14 cellular contexts compared by ENCODE assay signal in the genomic region with DNA sequence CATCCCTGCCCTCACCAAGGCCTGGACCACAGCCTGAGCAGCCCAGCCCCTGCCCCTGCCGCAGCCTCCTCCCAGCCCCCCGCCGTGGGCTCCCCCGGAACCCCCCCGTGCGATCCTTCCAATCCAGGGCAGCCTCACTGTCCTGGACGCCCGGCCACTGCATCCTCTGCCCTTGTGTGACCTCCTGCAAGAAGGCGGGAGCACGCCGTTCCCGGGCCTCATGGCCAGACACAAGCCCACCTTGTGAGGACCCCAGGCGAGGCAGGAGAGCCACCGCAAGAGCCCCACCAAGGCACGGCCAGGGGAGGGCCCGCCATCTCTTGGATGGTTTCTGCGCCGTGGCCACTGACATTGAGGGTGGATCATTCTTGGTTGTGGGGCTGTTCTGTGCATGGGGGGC. TPM values are rescaled to one million over a fixed set of nuclear protein-coding genes. Genes with fewer than 3 reads are reported as not detected.
DNase-seq lines count a peak whose midpoint lies in the region; ATAC-seq, FAIRE-seq and TF ChIP-seq lines count a peak whose summit lies in the region.
"Had no signal": no experiment of that assay in that cellular context is flagged by ENCODE, and none has a peak within 500 bp of the region (broad histone marks: within the 10 kb centered on the region; RNA-seq: fewer than 3 reads in every experiment).

No MANE protein-coding gene starts in this region.

- H3K27ac ChIP-seq in Panc1 (ENCODE audit: low read length) (peak overlapping the region; percentile 64), H1 (ENCODE audit: low read depth, low read length) (no peak overlapping the region), skeletal muscle tissue (ENCODE audit: low read depth, low read length) (peak overlapping the region; percentile 7), GM23248 (no peak overlapping the region), gastrocnemius medialis (no peak overlapping the region)

- H3K27me3 ChIP-seq in Panc1 (ENCODE audit: control insufficient read depth, insufficient read depth, low read length) (no peaks in the 10 kb centered on the region), H1 (replicated peaks in 1 of 4; ENCODE audit: control insufficient read depth in 3 of 4, extremely low read depth in 1 of 4, insufficient read depth in 3 of 4, low read length in 3 of 4) (no peaks in the 10 kb centered on the region; a peak in 1 of 7 replicates), skeletal muscle tissue (ENCODE audit: control insufficient read depth in 3 of 3, insufficient read depth in 3 of 3, low read length in 3 of 3) (peaks cover 8 to 34% (median 23%) of the 10 kb centered on the region in 3 donors), GM23248 (replicated peaks; ENCODE audit: insufficient read depth) (no peaks in the 10 kb centered on the region), gastrocnemius medialis (no peaks in the 10 kb centered on the region)
- H3K27me3 ChIP-seq: adrenal gland had no signal

- POLR2A ChIA-PET in Panc1 (lab: Charles Lee) (no interaction called here), H1 (lab: Charles Lee; ENCODE audit: partially characterized antibody) (interaction anchor here (1.3 to 4.6 kb wide), 2 partner anchors 12 to 13 kb away, joined by 3 to 19 read pairs; no protein-coding TSS in a partner anchor)

- TF ChIP-seq RAD21 in H1 (IDR thresholded peaks at IDR 0.05 in 1 of 2, conservative IDR thresholded peaks at IDR 0.05 in 1 of 2; ENCODE audit: low read depth in 2 of 2, low read length in 2 of 2) = no peak

- no peak overlapping the region for H3K23ac ChIP-seq in H1 (ENCODE audit: insufficient read length)

- H3K56ac ChIP-seq in H1 (replicated peaks; ENCODE audit: insufficient read length, low read depth, low read length) = no peak overlapping the region

- 93% methylated on average over 10 of the region's 18 CpGs; no CpG with 5 or more reads in 1 of the 2 experiments for WGBS in H1 (ENCODE audit: extremely low coverage in 1 of 2, insufficient coverage in 1 of 2, insufficient read length in 1 of 2, insufficient replicate concordance in 2 of 2, low coverage in 1 of 2, low lambda C conversion rate in 2 of 2, missing lambda C conversion rate in 1 of 2), 2 experiments
- 75 to 78% methylated on average over 9 to 15 of the region's 18 CpGs for WGBS in GM23248 (ENCODE audit: low coverage in 1 of 2, low lambda C conversion rate in 2 of 2, missing lambda C conversion rate in 2 of 2), 2 experiments

- H3K36me3 ChIP-seq in Panc1 (ENCODE audit: control insufficient read depth, insufficient read depth, low read length) = no peaks in the 10 kb centered on the region
- H3K36me3 ChIP-seq in H1 (ENCODE audit: control insufficient read depth in 2 of 4, insufficient read depth in 4 of 4, low read length in 3 of 4) = no peaks in the 10 kb centered on the region
- H3K36me3 ChIP-seq in skeletal muscle tissue (ENCODE audit: control insufficient read depth in 3 of 3, insufficient read depth in 3 of 3, low read length in 3 of 3) = no peaks in the 10 kb centered on the region
- H3K36me3 ChIP-seq in GM23248 (ENCODE audit: low read depth) = no peaks in the 10 kb centered on the region
- no peaks in the 10 kb centered on the region for H3K36me3 ChIP-seq in gastrocnemius medialis
- H3K36me3 ChIP-seq: adrenal gland had no signal

- peaks cover 12% of the 10 kb centered on the region; the same call in 1 of the 2 replicates for H3K23me2 ChIP-seq in H1 (ENCODE audit: low read depth, low read length)

- no peak overlapping the region for H2BK120ac ChIP-seq in H1 (replicated peaks; ENCODE audit: low read depth, low read length)

- H3K4ac ChIP-seq in H1 (replicated peaks; ENCODE audit: insufficient read length, low read depth, low read length) = no peak overlapping the region

- H3K14ac ChIP-seq in H1 (ENCODE audit: insufficient read length) = no peak overlapping the region

- H3K36me3 Mint-ChIP-seq in T-helper 1 cell treated with Interleukin-12 subunit alpha and Interleukin-12 subunit beta and Interleukin-4 antibody, amounts not matched to agents 30 μg/mL and 1 μg/mL, for 36 hours (ENCODE audit: low read depth) = no peaks in the 10 kb centered on the region

- TF ChIP-seq EP300 in H1 (IDR thresholded peaks at IDR 0.05; ENCODE audit: borderline replicate concordance in 1 of 2, low read depth in 2 of 2, low read length in 2 of 2) = no peak

- no peak for DNase-seq in T-helper 1 cell
- DNase-seq in Panc1 (ENCODE audit: low read depth, low spot score) = no peak
- DNase-seq in H1 (ENCODE audit: low read depth in 1 of 2, low spot score in 2 of 2) = no peak
- no peak for DNase-seq in GM23248
- no peak for DNase-seq in gastrocnemius medialis
- DNase-seq in NCI-H345 treated with DMSO at 0.1 percent for 48 hours (lab: John Stamatoyannopoulos, UW; ENCODE audit: unreplicated experiment) = no peak
- DNase-seq: adrenal gland; EL; nephron progenitor cell; stimulated activated CD4-positive, alpha-beta T cell treated with anti-CD3 and anti-CD28 coated beads, Interleukin-1b, Interleukin-23, amount 100 ng/mL, for 48 hours had no signal

- H3K4me3 ChIP-seq in Panc1 (ENCODE audit: low read depth in 2 of 2, low read length in 2 of 2) (no peak overlapping the region), H1 (ENCODE audit: extremely low read depth in 1 of 4, insufficient read depth in 2 of 4, low read depth in 3 of 4, low read length in 4 of 4) (no peak overlapping the region), skeletal muscle tissue (ENCODE audit: low read length in 3 of 3) (no peak overlapping the region), GM23248 (no peak overlapping the region), gastrocnemius medialis (no peak overlapping the region)
- H3K4me3 ChIP-seq: adrenal gland had no signal

- H4K20me1 ChIP-seq in H1 (replicated peaks in 1 of 2; ENCODE audit: control insufficient read depth in 1 of 2, insufficient read depth in 2 of 2, low read length in 2 of 2) = peaks cover 0 to 4% of the 10 kb centered on the region in 2 experiments
- no peaks in the 10 kb centered on the region for H4K20me1 ChIP-seq in GM23248 (ENCODE audit: insufficient read depth)

- H3K9me3 Mint-ChIP-seq in T-helper 1 cell treated with Interleukin-12 subunit alpha and Interleukin-12 subunit beta and Interleukin-4 antibody, amounts not matched to agents 30 μg/mL and 1 μg/mL, for 36 hours = no peaks in the 10 kb centered on the region
- H3K9me3 Mint-ChIP-seq: nephron progenitor cell had no signal

- BruUV-seq in Panc1 (replicated peaks; lab: Mats Ljungman, UMichigan) = no TSS peak

- peak overlapping the region; percentile 85 for H3K27ac Mint-ChIP-seq in T-helper 1 cell treated with Interleukin-12 subunit alpha and Interleukin-12 subunit beta and Interleukin-4 antibody, amounts not matched to agents 30 μg/mL and 1 μg/mL, for 36 hours
- H3K27ac Mint-ChIP-seq: nephron progenitor cell had no signal

- H3K79me2 ChIP-seq in H1 (ENCODE audit: control insufficient read depth in 1 of 2, insufficient read depth in 2 of 2, low read length in 2 of 2) = no peaks in the 10 kb centered on the region
- H3K79me2 ChIP-seq in GM23248 (ENCODE audit: insufficient read depth) = no peaks in the 10 kb centered on the region

- peak overlapping the region; percentile 17 for H3K4me3 Mint-ChIP-seq in T-helper 1 cell treated with Interleukin-12 subunit alpha and Interleukin-12 subunit beta and Interleukin-4 antibody, amounts not matched to agents 30 μg/mL and 1 μg/mL, for 36 hours
- H3K4me3 Mint-ChIP-seq: nephron progenitor cell had no signal

- no peaks in the 10 kb centered on the region for H3K79me1 ChIP-seq in H1 (ENCODE audit: low read depth, low read length)

- intact Hi-C loops in Panc1 (cut with micrococcal nuclease; ENCODE audit: unreplicated experiment) (no loop called here), gastrocnemius medialis (cut with DNase I; ENCODE audit: low total_unique reads) (no loop called here)

- H4K5ac ChIP-seq in H1 (ENCODE audit: insufficient read length, low read depth, low read length) = no peak overlapping the region

- CTCF ChIA-PET in Panc1 (lab: Charles Lee) (no interaction called here), H1 (lab: Charles Lee; ENCODE audit: partially characterized antibody) (interaction anchor here (0.7 to 1.7 kb wide), 6 partner anchors 9 to 198 kb away, joined by 3 to 5 read pairs (median 4); no protein-coding TSS in a partner anchor)

- H4K91ac ChIP-seq in H1 (replicated peaks; ENCODE audit: insufficient read length, low read length) = peak overlapping the region; percentile 4

- in situ Hi-C loops in Panc1 (cut with HindIII; ENCODE audit: low pct_unique_long_range_greater_than_20kb, low sequenced_read_pairs) (no loop called here), GM23248 (cut with MboI) (no loop called here), gastrocnemius medialis (cut with MboI; ENCODE audit: low sequenced_read_pairs in 4 of 4) (no loop called here)

- no peak for FAIRE-seq in H1 (lab: Jason Lieb, UNC)
- FAIRE-seq: A204.1 had no signal

- H4K8ac ChIP-seq in H1 (ENCODE audit: extremely low read depth, insufficient read depth, low read length) = no peak overlapping the region

- no peak overlapping the region for H2BK15ac ChIP-seq in H1 (ENCODE audit: low read length)

- H3K4me1 Mint-ChIP-seq in T-helper 1 cell treated with Interleukin-12 subunit alpha and Interleukin-12 subunit beta and Interleukin-4 antibody, amounts not matched to agents 30 μg/mL and 1 μg/mL, for 36 hours (ENCODE audit: low read depth) = peaks cover 31% of the 10 kb centered on the region

- no peak overlapping the region for H3K9ac ChIP-seq in H1 (replicated peaks in 1 of 4; ENCODE audit: extremely low read depth in 1 of 4, low read depth in 3 of 4, low read length in 3 of 4)
- no peak overlapping the region for H3K9ac ChIP-seq in skeletal muscle tissue (ENCODE audit: low read depth in 1 of 3, low read length in 3 of 3)
- H3K9ac ChIP-seq in GM23248 = no peak overlapping the region

- H3K9me2 ChIP-seq in GM23248 (ENCODE audit: insufficient read depth) = no peaks in the 10 kb centered on the region

- no peak overlapping the region; the same call in 1 of the 2 replicates for H3K18ac ChIP-seq in H1 (ENCODE audit: extremely low read depth, low read length)

- ATAC-seq in Panc1 (peak; percentile 3), gastrocnemius medialis (no peak)

- H2BK5ac ChIP-seq in H1 (ENCODE audit: low read depth, low read length) = no peak overlapping the region

- TF ChIP-seq CTCF in Panc1 (IDR thresholded peaks at IDR 0.05) = no peak
- TF ChIP-seq CTCF in H1 (IDR thresholded peaks at IDR 0.05; ENCODE audit: control extremely low read depth in 1 of 3, insufficient read depth in 1 of 3, low read depth in 1 of 3, low read length in 3 of 3) = no peak
- no peak for TF ChIP-seq CTCF in gastrocnemius medialis (IDR thresholded peaks at IDR 0.05 in 4 of 5, conservative IDR thresholded peaks at IDR 0.05 in 1 of 5)

- no peaks in the 10 kb centered on the region for H3K27me3 Mint-ChIP-seq in T-helper 1 cell treated with Interleukin-12 subunit alpha and Interleukin-12 subunit beta and Interleukin-4 antibody, amounts not matched to agents 30 μg/mL and 1 μg/mL, for 36 hours (ENCODE audit: low read depth)

- H3F3A ChIP-seq in GM23248 (ENCODE audit: insufficient read depth) = 0 out of 2 replicates have a peak, but pooled peaks cover 5% of the 10 kb centered on the region

- no peak overlapping the region for H2BK12ac ChIP-seq in H1 (ENCODE audit: low read depth, low read length)

- H3K4me2 ChIP-seq in H1 (ENCODE audit: insufficient read depth in 1 of 2, low read depth in 2 of 2, low read length in 2 of 2) = no peak overlapping the region
- H3K4me2 ChIP-seq in GM23248 (ENCODE audit: unreplicated experiment) = no peak overlapping the region

- no peak overlapping the region for H2AK5ac ChIP-seq in H1 (ENCODE audit: low read depth, low read length)

- H3K9me3 ChIP-seq in Panc1 (ENCODE audit: control insufficient read depth, insufficient read depth, low read depth, low read length) (no peaks in the 10 kb centered on the region), H1 (ENCODE audit: insufficient read depth in 2 of 2, low read depth in 1 of 2, low read length in 1 of 2) (no peaks in the 10 kb centered on the region), skeletal muscle tissue (ENCODE audit: control insufficient read depth in 3 of 3, low read length in 3 of 3) (no peaks in the 10 kb centered on the region), GM23248 (ENCODE audit: low read depth) (no peaks in the 10 kb centered on the region), gastrocnemius medialis (no peaks in the 10 kb centered on the region)
- H3K9me3 ChIP-seq: adrenal gland had no signal

- no peak overlapping the region for H2BK20ac ChIP-seq in H1 (ENCODE audit: low read length)

- no peak for TF ChIP-seq POLR2A in H1 (IDR thresholded peaks at IDR 0.05; ENCODE audit: control extremely low read depth in 1 of 2, low read depth in 2 of 2, low read length in 2 of 2)
- TF ChIP-seq POLR2A in gastrocnemius medialis (IDR thresholded peaks at IDR 0.05) = no peak

- peaks cover 44% of the 10 kb centered on the region for H3K4me1 ChIP-seq in Panc1 (ENCODE audit: control insufficient read depth, insufficient read depth, low read length)
- H3K4me1 ChIP-seq in H1 (replicated peaks in 1 of 4; ENCODE audit: control insufficient read depth in 3 of 4, insufficient read depth in 4 of 4, low read length in 3 of 4) = peaks cover 0 to 11% (median 3%) of the 10 kb centered on the region in 4 experiments; a peak in 4 of 7 replicates
- H3K4me1 ChIP-seq in skeletal muscle tissue (ENCODE audit: control insufficient read depth in 3 of 3, insufficient read depth in 3 of 3, low read length in 3 of 3) = peaks cover 31 to 49% (median 47%) of the 10 kb centered on the region in 3 donors
- H3K4me1 ChIP-seq in GM23248 (ENCODE audit: insufficient read depth) = peaks cover 19% of the 10 kb centered on the region
- peaks cover 20 to 25% of the 10 kb centered on the region in 2 donors for H3K4me1 ChIP-seq in gastrocnemius medialis

- no peak overlapping the region for H2AFZ ChIP-seq in H1 (ENCODE audit: low read length)
- no peak overlapping the region for H2AFZ ChIP-seq in GM23248

RNA-seq across cellular contexts. Expression of gene LFNG, which starts 7.8 kb away (rescaled TPM):
- 38.1 TPM for total RNA-seq in Panc1 (2021; ENCODE audit: unreplicated experiment)
- polyA plus RNA-seq in Panc1 (2012; ENCODE audit: insufficient read length) = 61.6 TPM
- total RNA-seq in H1 (2021; fragmentation: NEBNext Ultra II Directional; extraction: Animal tissue kit (Norgen Biotek cat#: 25700)) = 28.9 and 31.6 TPM in 2 replicates
- polyA plus RNA-seq in H1 (2011; rRNA removed) = 35.6 and 53.0 TPM in 2 replicates
- 34.6 TPM for polyA plus RNA-seq in H1 (2011; cell fraction: cytosol; rRNA removed)
- polyA plus RNA-seq in H1 (2011; cell fraction: nucleus; rRNA removed) = 59.9 TPM
- polyA plus RNA-seq in H1 (2012, experiment 1 of 2) = 25.2 to 37.3 TPM (median 35.0 TPM) in 4 replicates
- 31.6 TPM for polyA plus RNA-seq in H1 (2012, experiment 2 of 2)
- polyA plus RNA-seq in H1 (2013, experiment 1 of 2) = 26.6 TPM
- 29.4 TPM for polyA plus RNA-seq in H1 (2013, experiment 2 of 2)
- 15.4 and 17.4 TPM in 2 replicates for polyA minus RNA-seq in H1 (2011; rRNA and poly(A)+ RNA removed)
- polyA minus RNA-seq in H1 (2011; cell fraction: cytosol; rRNA and poly(A)+ RNA removed) = 36.6 TPM
- polyA minus RNA-seq in H1 (2011; cell fraction: nucleus; rRNA and poly(A)+ RNA removed) = 37.5 TPM
- total RNA-seq in skeletal muscle tissue = 23.0 TPM
- total RNA-seq in GM23248 (2014; rRNA removed; shearing (Covaris generic)) = 2.0 and 3.6 TPM in 2 replicates
- 0.18 and 0.19 TPM in 2 replicates for polyA plus RNA-seq in GM23248 (2016; fragmentation: Nextera tagmentation; extraction: Ambion mirVana)
- 1 to 10 TPM; 1.0 to 5.9 (median 1.7) TPM for total RNA-seq in gastrocnemius medialis

RNA-seq across cellular contexts. Expression of gene GRIFIN, which starts 35.6 kb away (rescaled TPM):
- total RNA-seq in Panc1 (2021; ENCODE audit: unreplicated experiment) = not detected
- polyA plus RNA-seq in Panc1 (2012; ENCODE audit: insufficient read length) = not detected
- not detected in 2 replicates for total RNA-seq in H1 (2021; fragmentation: NEBNext Ultra II Directional; extraction: Animal tissue kit (Norgen Biotek cat#: 25700))
- polyA plus RNA-seq in H1 (2011; rRNA removed) = not detected in 2 replicates
- not detected for polyA plus RNA-seq in H1 (2011; cell fraction: cytosol; rRNA removed)
- not detected for polyA plus RNA-seq in H1 (2011; cell fraction: nucleus; rRNA removed)
- not detected in 4 replicates for polyA plus RNA-seq in H1 (2012, experiment 1 of 2)
- not detected for polyA plus RNA-seq in H1 (2012, experiment 2 of 2)
- not detected for polyA plus RNA-seq in H1 (2013, experiment 1 of 2)
- polyA plus RNA-seq in H1 (2013, experiment 2 of 2) = not detected
- polyA minus RNA-seq in H1 (2011; rRNA and poly(A)+ RNA removed) = not detected in 2 replicates
- not detected for polyA minus RNA-seq in H1 (2011; cell fraction: cytosol; rRNA and poly(A)+ RNA removed)
- polyA minus RNA-seq in H1 (2011; cell fraction: nucleus; rRNA and poly(A)+ RNA removed) = not detected
- total RNA-seq in skeletal muscle tissue = not detected
- not detected in 2 replicates for total RNA-seq in GM23248 (2014; rRNA removed; shearing (Covaris generic))
- polyA plus RNA-seq in GM23248 (2016; fragmentation: Nextera tagmentation; extraction: Ambion mirVana) = not detected in 2 replicates
- total RNA-seq in gastrocnemius medialis = not detected
- total RNA-seq: adrenal gland, temporal lobe had no signal
- polyA plus RNA-seq: adrenal gland had no signal

RNA-seq across cellular contexts. Expression of gene BRAT1, which starts 43.6 kb away (rescaled TPM):
- 76.9 TPM for total RNA-seq in Panc1 (2021; ENCODE audit: unreplicated experiment)
- polyA plus RNA-seq in Panc1 (2012; ENCODE audit: insufficient read length) = 84.4 TPM
- 42.3 and 45.2 TPM in 2 replicates for total RNA-seq in H1 (2021; fragmentation: NEBNext Ultra II Directional; extraction: Animal tissue kit (Norgen Biotek cat#: 25700))
- polyA plus RNA-seq in H1 (2011; rRNA removed) = 36.8 and 60.5 TPM in 2 replicates
- 40.8 TPM for polyA plus RNA-seq in H1 (2011; cell fraction: cytosol; rRNA removed)
- 163 TPM for polyA plus RNA-seq in H1 (2011; cell fraction: nucleus; rRNA removed)
- 30.5 to 38.9 TPM (median 37.6 TPM) in 4 replicates for polyA plus RNA-seq in H1 (2012, experiment 1 of 2)
- polyA plus RNA-seq in H1 (2012, experiment 2 of 2) = 34.5 TPM
- polyA plus RNA-seq in H1 (2013, experiment 1 of 2) = 25.6 TPM
- polyA plus RNA-seq in H1 (2013, experiment 2 of 2) = 21.6 TPM
- polyA minus RNA-seq in H1 (2011; rRNA and poly(A)+ RNA removed) = 10.4 and 12.6 TPM in 2 replicates
- polyA minus RNA-seq in H1 (2011; cell fraction: cytosol; rRNA and poly(A)+ RNA removed) = 21.5 TPM
- 25.1 TPM for polyA minus RNA-seq in H1 (2011; cell fraction: nucleus; rRNA and poly(A)+ RNA removed)
- 18.3 TPM for total RNA-seq in skeletal muscle tissue
- total RNA-seq in GM23248 (2014; rRNA removed; shearing (Covaris generic)) = 37.9 and 39.7 TPM in 2 replicates
- 28.6 and 32.4 TPM in 2 replicates for polyA plus RNA-seq in GM23248 (2016; fragmentation: Nextera tagmentation; extraction: Ambion mirVana)
- total RNA-seq in gastrocnemius medialis = 10 to 100 TPM; 15.3 to 36.4 (median 20.2) TPM

RNA-seq across cellular contexts. Expression of gene IQCE, which starts 47.0 kb away (rescaled TPM):
- 44.8 TPM for total RNA-seq in Panc1 (2021; ENCODE audit: unreplicated experiment)
- polyA plus RNA-seq in Panc1 (2012; ENCODE audit: insufficient read length) = 49.3 TPM
- total RNA-seq in H1 (2021; fragmentation: NEBNext Ultra II Directional; extraction: Animal tissue kit (Norgen Biotek cat#: 25700)) = 4.9 and 5.7 TPM in 2 replicates
- polyA plus RNA-seq in H1 (2011; rRNA removed) = 2.2 and 3.1 TPM in 2 replicates
- polyA plus RNA-seq in H1 (2011; cell fraction: cytosol; rRNA removed) = 3.1 TPM
- 7.4 TPM for polyA plus RNA-seq in H1 (2011; cell fraction: nucleus; rRNA removed)
- polyA plus RNA-seq in H1 (2012, experiment 1 of 2) = 3.0 to 4.0 TPM (median 3.7 TPM) in 4 replicates
- polyA plus RNA-seq in H1 (2012, experiment 2 of 2) = 2.0 TPM
- polyA plus RNA-seq in H1 (2013, experiment 1 of 2) = 2.6 TPM
- polyA plus RNA-seq in H1 (2013, experiment 2 of 2) = 2.5 TPM
- 2.8 and 3.1 TPM in 2 replicates for polyA minus RNA-seq in H1 (2011; rRNA and poly(A)+ RNA removed)
- polyA minus RNA-seq in H1 (2011; cell fraction: cytosol; rRNA and poly(A)+ RNA removed) = 2.8 TPM
- polyA minus RNA-seq in H1 (2011; cell fraction: nucleus; rRNA and poly(A)+ RNA removed) = 6.4 TPM
- 2.1 TPM for total RNA-seq in skeletal muscle tissue
- total RNA-seq in GM23248 (2014; rRNA removed; shearing (Covaris generic)) = 14.9 and 24.4 TPM in 2 replicates
- polyA plus RNA-seq in GM23248 (2016; fragmentation: Nextera tagmentation; extraction: Ambion mirVana) = 12.1 and 14.7 TPM in 2 replicates
- total RNA-seq in gastrocnemius medialis = 10 to 100 TPM in 1 of 4 donors, 1 to 10 TPM in 3; 6.3 to 11.5 (median 8.8) TPM

Comparison
In these comparisons a context has a peak if more than half of its experiments do, and no peak if none do; other contexts are left out.
1. H3K27ac ChIP-seq: peak in Panc1 (single experiment) and skeletal muscle tissue (single experiment); none in H1 (single experiment), GM23248 (single experiment) and gastrocnemius medialis (0 of 4).